In the genomic region with DNA sequence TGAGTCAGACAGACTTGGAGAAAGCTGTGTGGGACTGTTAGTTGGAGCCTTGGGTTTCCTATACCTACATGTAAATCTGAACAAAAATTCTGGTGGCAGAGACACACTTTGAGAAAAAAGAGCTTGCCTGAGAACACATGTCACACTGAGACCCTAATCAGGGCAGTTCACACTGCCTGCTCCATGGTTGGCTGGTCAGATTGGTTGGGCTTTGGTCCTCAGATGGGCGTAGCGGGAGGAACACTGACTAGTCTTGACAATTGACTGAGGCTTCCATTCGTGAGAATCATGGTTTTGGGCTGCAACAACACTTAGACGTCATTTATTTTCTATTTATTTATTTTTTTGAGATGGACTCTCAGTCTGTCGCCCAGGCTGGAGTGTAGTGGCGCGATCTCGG, we compare ENCODE assay signal across 16 cellular contexts. TPM values are rescaled to one million over a fixed set of nuclear protein-coding genes. Genes with fewer than 3 reads are reported as not detected.
DNase-seq lines count a peak whose midpoint lies in the region; ATAC-seq and TF ChIP-seq lines count a peak whose summit lies in the region.
"Had no signal": no experiment of that assay in that cellular context is flagged by ENCODE, and none has a peak within 500 bp of the region (broad histone marks: within the 10 kb centered on the region; RNA-seq: fewer than 3 reads in every experiment).

No MANE protein-coding gene starts in this region.

- H3K9ac ChIP-seq in Loucy (ENCODE audit: low read depth, low read length, poor library complexity, severe bottlenecking) (no peak overlapping the region), smooth muscle cell (ENCODE audit: low read depth) (no peak overlapping the region)

- no peak for DNase-seq in activated T-cell treated with anti-CD3 and anti-CD28 coated beads, Interleukin-2, amount 50 U/mL, for 72 hours
- no peak for DNase-seq in activated T-cell treated with anti-CD3 and anti-CD28 coated beads for 4 hours
- DNase-seq in effector memory CD8-positive, alpha-beta T cell = no peak
- DNase-seq in smooth muscle cell (lab: John Stamatoyannopoulos, UW; ENCODE audit: unreplicated experiment) = no peak
- DNase-seq in NCI-H774 (lab: John Stamatoyannopoulos, UW) = no peak
- DNase-seq in SKM-1 treated with dmso at 0.1 percent for 144 hours (lab: John Stamatoyannopoulos, UW; ENCODE audit: unreplicated experiment) = no peak
- no peak for DNase-seq in NCI-H1048 (lab: John Stamatoyannopoulos, UW)
- DNase-seq: activated CD4-positive, alpha-beta T cell treated with anti-CD3 and anti-CD28 coated beads for 1 hour; dermis blood vessel endothelial cell; heart right ventricle; mesendoderm; NCI-H2081 treated with DMSO at 0.1 percent for 48 hours; stimulated activated naive CD8-positive, alpha-beta T cell treated with anti-CD3 and anti-CD28 coated beads, Interleukin-15, amount 100 ng/mL, for 72 hours had no signal

- H3K36me3 Mint-ChIP-seq in activated T-cell treated with anti-CD3 and anti-CD28 coated beads, Interleukin-2, amount 50 U/mL, for 72 hours (ENCODE audit: insufficient read depth in 2 of 2) = peaks cover 6 to 11% of the 10 kb centered on the region in 2 donors
- peaks cover 27% of the 10 kb centered on the region for H3K36me3 Mint-ChIP-seq in effector memory CD8-positive, alpha-beta T cell (ENCODE audit: insufficient read depth)

- H3K9me3 Mint-ChIP-seq in activated T-cell treated with anti-CD3 and anti-CD28 coated beads, Interleukin-2, amount 50 U/mL, for 72 hours = no peaks in the 10 kb centered on the region
- H3K9me3 Mint-ChIP-seq in effector memory CD8-positive, alpha-beta T cell = no peaks in the 10 kb centered on the region
- H3K9me3 Mint-ChIP-seq: stimulated activated naive CD8-positive, alpha-beta T cell treated with anti-CD3 and anti-CD28 coated beads, Interleukin-15, amount 100 ng/mL, for 72 hours had no signal

- H3K9me2 ChIP-seq in Loucy (replicated peaks; ENCODE audit: low read depth, low read length) = no peaks in the 10 kb centered on the region

- no peak overlapping the region for H3K4me3 ChIP-seq in Loucy (ENCODE audit: low read length, poor library complexity, severe bottlenecking)
- no peak overlapping the region for H3K4me3 ChIP-seq in smooth muscle cell
- H3K4me3 ChIP-seq: esophagus muscularis mucosa, heart right ventricle, vagina had no signal

- peak overlapping the region; percentile 36 to 61 for H3K4me3 Mint-ChIP-seq in activated T-cell treated with anti-CD3 and anti-CD28 coated beads, Interleukin-2, amount 50 U/mL, for 72 hours
- H3K4me3 Mint-ChIP-seq in effector memory CD8-positive, alpha-beta T cell = peak overlapping the region; percentile 67 to 79

- peaks cover 99% of the 10 kb centered on the region for H3K79me2 ChIP-seq in Loucy (ENCODE audit: insufficient read depth, low read length)
- peaks cover 98% of the 10 kb centered on the region for H3K79me2 ChIP-seq in smooth muscle cell (ENCODE audit: low read depth)

- peak overlapping the region; percentile 38 for H3K27ac ChIP-seq in smooth muscle cell (ENCODE audit: low read depth)
- H3K27ac ChIP-seq: esophagus muscularis mucosa, vagina had no signal

- H3K27me3 ChIP-seq in Loucy (ENCODE audit: insufficient read depth, low read length, poor library complexity, severe bottlenecking) = no peaks in the 10 kb centered on the region
- no peaks in the 10 kb centered on the region for H3K27me3 ChIP-seq in smooth muscle cell (ENCODE audit: low read depth)
- H3K27me3 ChIP-seq: esophagus muscularis mucosa, heart right ventricle, vagina had no signal

- peak overlapping the region; percentile 53 for H3K27ac Mint-ChIP-seq in activated T-cell treated with anti-CD3 and anti-CD28 coated beads, Interleukin-2, amount 50 U/mL, for 72 hours
- peak overlapping the region; percentile 6 to 73 for H3K27ac Mint-ChIP-seq in effector memory CD8-positive, alpha-beta T cell

- H3K9me3 ChIP-seq in Loucy (ENCODE audit: insufficient read depth, low read depth, low read length) = no peaks in the 10 kb centered on the region
- no peaks in the 10 kb centered on the region for H3K9me3 ChIP-seq in smooth muscle cell (replicated peaks; ENCODE audit: low read depth)
- H3K9me3 ChIP-seq: esophagus muscularis mucosa, heart right ventricle, vagina had no signal

- H2AFZ ChIP-seq in Loucy (ENCODE audit: low read length) (no peak overlapping the region), smooth muscle cell (ENCODE audit: low read depth) (no peak overlapping the region)

- H3K4me1 ChIP-seq in Loucy (ENCODE audit: insufficient read depth, low read length, poor library complexity, severe bottlenecking) (peaks cover 66% of the 10 kb centered on the region), smooth muscle cell (ENCODE audit: low read depth) (peaks cover 52% of the 10 kb centered on the region)

- 95% methylated on average over 8 of the region's 8 CpGs for WGBS in smooth muscle cell (ENCODE audit: low lambda C conversion rate)

- H3K4me2 ChIP-seq in Loucy (ENCODE audit: low read depth, low read length, poor library complexity, severe bottlenecking) (peak overlapping the region; percentile 63), smooth muscle cell (peak overlapping the region; percentile 32)

- H3K4me1 Mint-ChIP-seq in activated T-cell treated with anti-CD3 and anti-CD28 coated beads, Interleukin-2, amount 50 U/mL, for 72 hours (ENCODE audit: low read depth) = peaks cover 97% of the 10 kb centered on the region
- H3K4me1 Mint-ChIP-seq in effector memory CD8-positive, alpha-beta T cell (ENCODE audit: low read depth in 2 of 2) = peaks cover 70 to 89% of the 10 kb centered on the region in 2 donors

- peaks cover 99% of the 10 kb centered on the region for H4K20me1 ChIP-seq in Loucy (ENCODE audit: insufficient read depth, low read length, poor library complexity, severe bottlenecking)
- peaks cover 100% of the 10 kb centered on the region for H4K20me1 ChIP-seq in smooth muscle cell (ENCODE audit: low read depth)

- no peak for ATAC-seq in activated T-cell treated with anti-CD3 and anti-CD28 coated beads, Interleukin-2, amount 50 U/mL, for 72 hours (replicated peaks in 1 of 2)
- ATAC-seq in effector memory CD8-positive, alpha-beta T cell (replicated peaks) = no peak
- ATAC-seq: heart right ventricle had no signal

- H3K36me3 ChIP-seq in Loucy (ENCODE audit: insufficient read depth, low read length) (peaks cover 6% of the 10 kb centered on the region; the same call in 1 of the 2 replicates), smooth muscle cell (ENCODE audit: low read depth) (no peaks in the 10 kb centered on the region)
- H3K36me3 ChIP-seq: heart right ventricle, vagina had no signal

- H3F3A ChIP-seq in Loucy (ENCODE audit: low read depth) (peaks cover 6% of the 10 kb centered on the region; the same call in 1 of the 2 replicates), smooth muscle cell (ENCODE audit: low read depth) (peaks cover 33% of the 10 kb centered on the region)

- TF ChIP-seq CTCF in Loucy (conservative IDR thresholded peaks at IDR 0.05; ENCODE audit: low read length) (no peak), smooth muscle cell (IDR thresholded peaks at IDR 0.05; ENCODE audit: borderline replicate concordance, insufficient read depth, poor library complexity, severe bottlenecking) (no peak)

- no peaks in the 10 kb centered on the region for H3K27me3 Mint-ChIP-seq in activated T-cell treated with anti-CD3 and anti-CD28 coated beads, Interleukin-2, amount 50 U/mL, for 72 hours (ENCODE audit: low read depth)
- H3K27me3 Mint-ChIP-seq in effector memory CD8-positive, alpha-beta T cell = no peaks in the 10 kb centered on the region
- H3K27me3 Mint-ChIP-seq: stimulated activated naive CD8-positive, alpha-beta T cell treated with anti-CD3 and anti-CD28 coated beads, Interleukin-15, amount 100 ng/mL, for 72 hours had no signal

RNA-seq across cellular contexts. Expression of a gene that starts 6.9 kb away (rescaled TPM):
- total RNA-seq in activated T-cell treated with anti-CD3 and anti-CD28 coated beads, Interleukin-2, amount 50 U/mL, for 72 hours = 100 to 1,000 TPM; 111 to 128 TPM
- total RNA-seq in smooth muscle cell = 120 and 121 TPM in 2 replicates
- 28.4 and 36.7 TPM in 2 replicates for polyA plus RNA-seq in smooth muscle cell
